Comparison of ENCODE assay signal across 8 cellular contexts in the genomic region with DNA sequence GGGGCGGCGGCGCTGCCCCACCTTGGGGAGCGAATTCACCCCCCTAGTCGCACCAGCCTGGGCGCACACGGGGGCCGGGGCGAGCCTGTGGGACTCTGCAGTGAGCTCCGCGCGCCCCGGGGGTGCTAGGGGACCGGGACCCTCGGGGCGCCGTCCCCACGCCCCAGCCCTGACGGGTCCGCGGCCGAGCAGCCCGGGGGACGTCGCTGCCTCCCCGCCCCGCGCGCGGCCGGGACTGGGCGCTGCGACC. TPM values are rescaled to one million over a fixed set of nuclear protein-coding genes. Genes with fewer than 3 reads are reported as not detected.
DNase-seq lines count a peak whose midpoint lies in the region; ATAC-seq and TF ChIP-seq lines count a peak whose summit lies in the region.

No MANE protein-coding gene starts in this region.

- H3K4me1 ChIP-seq in RWPE2 (ENCODE audit: insufficient read depth, poor library complexity, severe bottlenecking) (peaks cover 4% of the 10 kb centered on the region), gastrocnemius medialis (peaks cover 18 to 31% of the 10 kb centered on the region in 2 donors)

- ATAC-seq in GM19395 (IDR thresholded peaks at IDR 0.05; ENCODE audit: unreplicated experiment): peak; percentile 15
- ATAC-seq in RWPE2 (ENCODE audit: low read depth): no peak
- ATAC-seq in gastrocnemius medialis: no peak
- ATAC-seq in omental fat pad (ENCODE audit: low FRiP score): no peak
- ATAC-seq in HG03460 (IDR thresholded peaks at IDR 0.05; ENCODE audit: unreplicated experiment): no peak
- no peak for ATAC-seq in HG02798 (IDR thresholded peaks at IDR 0.05; ENCODE audit: poor library complexity, unreplicated experiment)

- intact Hi-C loops in gastrocnemius medialis (cut with DNase I; ENCODE audit: low total_unique reads): loop anchor here (2.0 to 10.0 kb wide), 5 partner anchors 70 to 1450 kb away; partner anchors contain the start of genes ATP5PO, CRYZL1, ITSN1 and SETD4

- H3K4me3 ChIP-seq in RWPE2 (ENCODE audit: severe bottlenecking) (peak overlapping the region; percentile 85), fibroblast of mammary gland (ENCODE audit: control insufficient read depth, low read depth, low read length) (peak overlapping the region; percentile 71), gastrocnemius medialis (peak overlapping the region; percentile 56 to 73 (median 63))

- in situ Hi-C loops in gastrocnemius medialis (cut with MboI; ENCODE audit: low sequenced_read_pairs in 4 of 4): loop anchor here in 2 of 4 donors (25.0 kb wide), 1 partner anchor 702 kb away; the partner anchor contains the start of gene ATP5PO (in 2 of the 2)

- H3K27me3 ChIP-seq in RWPE2 (ENCODE audit: insufficient read depth, poor library complexity, severe bottlenecking): no peaks in the 10 kb centered on the region
- no peaks in the 10 kb centered on the region for H3K27me3 ChIP-seq in gastrocnemius medialis

- TF ChIP-seq CTCF in RWPE2 (IDR thresholded peaks at IDR 0.05; ENCODE audit: poor library complexity, severe bottlenecking) (no peak), fibroblast of mammary gland (conservative IDR thresholded peaks at IDR 0.05; ENCODE audit: control insufficient read depth, insufficient read depth, low read depth, low read length) (no peak), gastrocnemius medialis (IDR thresholded peaks at IDR 0.05 in 4 of 5, conservative IDR thresholded peaks at IDR 0.05 in 1 of 5) (no peak), omental fat pad (IDR thresholded peaks at IDR 0.05) (no peak)

- H3K9me3 ChIP-seq in RWPE2 (ENCODE audit: severe bottlenecking) (no peaks in the 10 kb centered on the region), gastrocnemius medialis (no peaks in the 10 kb centered on the region)

- H3K36me3 ChIP-seq in RWPE2 (ENCODE audit: low read depth) (no peaks in the 10 kb centered on the region), gastrocnemius medialis (no peaks in the 10 kb centered on the region)

- no peak for TF ChIP-seq POLR2A in gastrocnemius medialis (IDR thresholded peaks at IDR 0.05)

- H3K27ac ChIP-seq in RWPE2 (ENCODE audit: poor library complexity, severe bottlenecking): peak overlapping the region; percentile 10
- peak overlapping the region; percentile 61 to 88 (median 84) for H3K27ac ChIP-seq in gastrocnemius medialis

- no peak for DNase-seq in RWPE2 (ENCODE audit: low spot score)
- DNase-seq in fibroblast of mammary gland (ENCODE audit: low read depth): no peak
- DNase-seq in gastrocnemius medialis: no peak
- no peak for DNase-seq in omental fat pad (ENCODE audit: low spot score)
- DNase-seq in AG20443 (ENCODE audit: low spot score): no peak

RNA-seq across cellular contexts. Expression of gene RCAN1, which starts 0.5 kb away (rescaled TPM):
- total RNA-seq in gastrocnemius medialis (10 to 100 TPM; 21.7 to 37.9 (median 33.2) TPM), omental fat pad (10 to 100 TPM; 62.6 to 73.5 (median 68.7) TPM)

RNA-seq across cellular contexts. Expression of gene CLIC6, which starts 54.4 kb away (rescaled TPM):
- 1 to 10 TPM in 2 of 4 donors, under 1 TPM in 2; 0.49 to 3.0 (median 1.1) TPM for total RNA-seq in gastrocnemius medialis
- 1 to 10 TPM in 2 of 4 donors, under 1 TPM in 2; 0.37 to 6.2 (median 1.6) TPM for total RNA-seq in omental fat pad
